In the genomic region with DNA sequence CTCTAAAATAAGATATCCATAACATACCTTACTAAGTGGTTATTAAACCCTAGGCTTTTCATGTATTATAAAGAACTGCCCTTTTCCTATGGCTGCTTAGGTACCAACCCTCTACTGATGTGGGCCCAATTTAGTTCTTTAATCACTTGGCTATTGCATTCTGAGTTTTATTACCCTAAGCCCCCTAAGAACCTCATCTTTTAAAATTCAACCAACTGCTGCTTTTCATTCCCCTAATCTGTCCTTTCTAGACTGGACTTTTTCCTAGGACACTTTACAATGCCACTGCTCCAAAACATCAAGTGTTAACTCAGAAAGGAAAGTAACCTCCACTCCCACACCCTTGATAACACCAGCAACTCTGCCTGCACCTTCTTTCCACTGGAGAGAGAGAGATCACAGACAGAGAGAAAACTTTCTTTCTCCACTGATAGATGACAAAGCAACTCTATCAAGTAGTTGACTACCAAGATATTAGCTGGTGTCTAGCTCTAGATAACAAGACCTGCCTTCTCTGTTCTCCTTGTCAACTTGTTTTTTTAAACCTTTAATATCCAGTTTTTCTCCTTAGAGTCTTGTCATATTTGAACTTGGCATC, we compare ENCODE assay signal across 1 cellular context.
TF ChIP-seq lines count a peak whose summit lies in the region.

No MANE protein-coding gene starts in this region.

TF ChIP-seq in WTC11, 78 proteins besides CTCF, POLR2A, EP300 and RAD21:
- TF ChIP-seq, protein P1, sequence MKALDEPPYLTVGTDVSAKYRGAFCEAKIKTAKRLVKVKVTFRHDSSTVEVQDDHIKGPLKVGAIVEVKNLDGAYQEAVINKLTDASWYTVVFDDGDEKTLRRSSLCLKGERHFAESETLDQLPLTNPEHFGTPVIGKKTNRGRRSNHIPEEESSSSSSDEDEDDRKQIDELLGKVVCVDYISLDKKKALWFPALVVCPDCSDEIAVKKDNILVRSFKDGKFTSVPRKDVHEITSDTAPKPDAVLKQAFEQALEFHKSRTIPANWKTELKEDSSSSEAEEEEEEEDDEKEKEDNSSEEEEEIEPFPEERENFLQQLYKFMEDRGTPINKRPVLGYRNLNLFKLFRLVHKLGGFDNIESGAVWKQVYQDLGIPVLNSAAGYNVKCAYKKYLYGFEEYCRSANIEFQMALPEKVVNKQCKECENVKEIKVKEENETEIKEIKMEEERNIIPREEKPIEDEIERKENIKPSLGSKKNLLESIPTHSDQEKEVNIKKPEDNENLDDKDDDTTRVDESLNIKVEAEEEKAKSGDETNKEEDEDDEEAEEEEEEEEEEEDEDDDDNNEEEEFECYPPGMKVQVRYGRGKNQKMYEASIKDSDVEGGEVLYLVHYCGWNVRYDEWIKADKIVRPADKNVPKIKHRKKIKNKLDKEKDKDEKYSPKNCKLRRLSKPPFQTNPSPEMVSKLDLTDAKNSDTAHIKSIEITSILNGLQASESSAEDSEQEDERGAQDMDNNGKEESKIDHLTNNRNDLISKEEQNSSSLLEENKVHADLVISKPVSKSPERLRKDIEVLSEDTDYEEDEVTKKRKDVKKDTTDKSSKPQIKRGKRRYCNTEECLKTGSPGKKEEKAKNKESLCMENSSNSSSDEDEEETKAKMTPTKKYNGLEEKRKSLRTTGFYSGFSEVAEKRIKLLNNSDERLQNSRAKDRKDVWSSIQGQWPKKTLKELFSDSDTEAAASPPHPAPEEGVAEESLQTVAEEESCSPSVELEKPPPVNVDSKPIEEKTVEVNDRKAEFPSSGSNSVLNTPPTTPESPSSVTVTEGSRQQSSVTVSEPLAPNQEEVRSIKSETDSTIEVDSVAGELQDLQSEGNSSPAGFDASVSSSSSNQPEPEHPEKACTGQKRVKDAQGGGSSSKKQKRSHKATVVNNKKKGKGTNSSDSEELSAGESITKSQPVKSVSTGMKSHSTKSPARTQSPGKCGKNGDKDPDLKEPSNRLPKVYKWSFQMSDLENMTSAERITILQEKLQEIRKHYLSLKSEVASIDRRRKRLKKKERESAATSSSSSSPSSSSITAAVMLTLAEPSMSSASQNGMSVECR (CRISPR knock-in tag; IDR thresholded peaks at IDR 0.05; ENCODE audit: borderline replicate concordance) = no peak
- no peak for TF ChIP-seq TEAD4 (CRISPR knock-in tag; IDR thresholded peaks at IDR 0.05)
- TF ChIP-seq, protein P2, sequence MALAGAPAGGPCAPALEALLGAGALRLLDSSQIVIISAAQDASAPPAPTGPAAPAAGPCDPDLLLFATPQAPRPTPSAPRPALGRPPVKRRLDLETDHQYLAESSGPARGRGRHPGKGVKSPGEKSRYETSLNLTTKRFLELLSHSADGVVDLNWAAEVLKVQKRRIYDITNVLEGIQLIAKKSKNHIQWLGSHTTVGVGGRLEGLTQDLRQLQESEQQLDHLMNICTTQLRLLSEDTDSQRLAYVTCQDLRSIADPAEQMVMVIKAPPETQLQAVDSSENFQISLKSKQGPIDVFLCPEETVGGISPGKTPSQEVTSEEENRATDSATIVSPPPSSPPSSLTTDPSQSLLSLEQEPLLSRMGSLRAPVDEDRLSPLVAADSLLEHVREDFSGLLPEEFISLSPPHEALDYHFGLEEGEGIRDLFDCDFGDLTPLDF (CRISPR knock-in tag; IDR thresholded peaks at IDR 0.05) = no peak
